Comparison of ENCODE assay signal across 10 cellular contexts in the genomic region with DNA sequence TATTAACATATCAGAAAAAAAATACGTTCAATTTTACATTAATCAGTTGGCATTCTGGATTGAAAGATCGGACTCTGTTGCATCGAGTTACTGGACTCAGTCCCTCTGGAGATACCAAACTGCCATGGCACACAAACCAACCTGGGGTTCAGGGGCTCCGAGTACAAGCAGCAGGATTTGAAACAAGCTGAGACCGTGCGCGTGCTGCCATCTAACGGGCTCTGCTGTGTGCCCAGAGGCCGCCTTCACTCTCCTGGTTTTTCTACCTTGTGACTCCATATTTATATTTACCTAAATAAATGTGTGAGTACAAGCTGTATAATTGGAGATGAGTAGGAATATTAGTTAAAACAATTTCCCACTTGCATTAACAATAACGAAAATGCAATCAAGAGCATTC. TPM values are rescaled to one million over a fixed set of nuclear protein-coding genes. Genes with fewer than 3 reads are reported as not detected.
A peak's percentile ranks its signal among the peaks of the same experiment; 100 is the strongest.
DNase-seq lines count a peak whose midpoint lies in the region; ATAC-seq and TF ChIP-seq lines count a peak whose summit lies in the region.
"Had no signal": no experiment of that assay in that cellular context is flagged by ENCODE, and none has a peak within 500 bp of the region (broad histone marks: within the 10 kb centered on the region; RNA-seq: fewer than 3 reads in every experiment).

No MANE protein-coding gene starts in this region.

- DNase-seq in NCI-H2107 treated with DMSO at 0.1 percent for 48 hours (lab: John Stamatoyannopoulos, UW; ENCODE audit: unreplicated experiment) (peak; percentile 20), NCI-H2107 (lab: John Stamatoyannopoulos, UW) (no peak), NCI-H526 treated with DMSO at 0.1 percent for 48 hours (lab: John Stamatoyannopoulos, UW) (peak; percentile 49), choroid plexus epithelial cell (ENCODE audit: low read depth) (peak; percentile 39), osteocyte (ENCODE audit: extremely low spot score, unreplicated experiment) (no peak)
- DNase-seq: activated CD8-positive, alpha-beta memory T cell treated with anti-CD3 and anti-CD28 coated beads for 24 hours; H7 had no signal

- no peaks in the 10 kb centered on the region for H3K36me3 Mint-ChIP-seq in osteocyte (ENCODE audit: unreplicated experiment)

- no peak overlapping the region for H3K4me3 Mint-ChIP-seq in osteocyte (ENCODE audit: unreplicated experiment)

- H3K4me3 ChIP-seq in choroid plexus epithelial cell (ENCODE audit: low read depth, low read length), result no peak overlapping the region

- H3K27ac Mint-ChIP-seq in osteocyte (ENCODE audit: unreplicated experiment), result no peak overlapping the region

- no peaks in the 10 kb centered on the region for H3K4me1 Mint-ChIP-seq in osteocyte (ENCODE audit: unreplicated experiment)

- peak; percentile 62 for TF ChIP-seq CTCF in choroid plexus epithelial cell (conservative IDR thresholded peaks at IDR 0.05; ENCODE audit: low read depth, low read length)
- TF ChIP-seq CTCF in osteocyte (IDR thresholded peaks at IDR 0.05), result peak; percentile 27

- ATAC-seq in GM18519 (IDR thresholded peaks at IDR 0.05; ENCODE audit: low FRiP score, unreplicated experiment) (no peak), HG03108 (IDR thresholded peaks at IDR 0.05; ENCODE audit: unreplicated experiment) (no peak), HG03460 (IDR thresholded peaks at IDR 0.05; ENCODE audit: unreplicated experiment) (no peak)

- no peaks in the 10 kb centered on the region for H3K9me3 Mint-ChIP-seq in osteocyte (ENCODE audit: unreplicated experiment)

- peaks cover 65% of the 10 kb centered on the region for H3K27me3 Mint-ChIP-seq in osteocyte (ENCODE audit: unreplicated experiment)

RNA-seq across cellular contexts. Expression of a gene that starts 48.2 kb away (rescaled TPM):
- 193 and 237 TPM in 2 replicates for total RNA-seq in osteocyte

Comparison
In these comparisons a context has a peak if more than half of its experiments do, and no peak if none do; other contexts are left out.
1. DNase-seq: peak in NCI-H2107 treated with DMSO at 0.1 percent for 48 hours (single experiment), NCI-H526 treated with DMSO at 0.1 percent for 48 hours (single experiment) and choroid plexus epithelial cell (single experiment); none in NCI-H2107 (single experiment) and osteocyte (single experiment).